In genomic region chr17:37839196-37839978, GRCh38 we compare ENCODE assay signal across 25 cellular contexts.
DNase-seq lines count a peak whose midpoint lies in the region; ATAC-seq, FAIRE-seq and TF ChIP-seq lines count a peak whose summit lies in the region.
"Had no signal": no experiment of that assay in that cellular context is flagged by ENCODE, and none has a peak within 500 bp of the region (broad histone marks: within the 10 kb centered on the region; RNA-seq: fewer than 3 reads in every experiment).

No MANE protein-coding gene starts in this region.

- H3K23ac ChIP-seq in neuronal stem cell (ENCODE audit: low read depth, low read length, poor library complexity), result no peak overlapping the region

- 53% methylated on average over 12 of the region's 14 CpGs for WGBS in HepG2 (ENCODE audit: low lambda C conversion rate)
- 75% methylated on average over 6 of the region's 14 CpGs for WGBS in right lobe of liver (ENCODE audit: insufficient coverage, low coverage, low lambda C conversion rate, missing lambda C conversion rate)
- WGBS in neuronal stem cell (ENCODE audit: extremely low coverage in 2 of 2, insufficient read length in 2 of 2, insufficient replicate concordance in 1 of 2), 2 donors, result no CpG with 5 or more reads among the region's 14 CpGs

- no peaks in the 10 kb centered on the region for H3K9me3 ChIP-seq in HepG2 (ENCODE audit: low read length)
- H3K9me3 ChIP-seq in right lobe of liver, result no peaks in the 10 kb centered on the region
- no peaks in the 10 kb centered on the region for H3K9me3 ChIP-seq in neuronal stem cell (replicated peaks in 1 of 2; ENCODE audit: control insufficient read depth in 2 of 2, insufficient read depth in 1 of 2, low read depth in 1 of 2, low read length in 2 of 2)
- no peaks in the 10 kb centered on the region for H3K9me3 ChIP-seq in lower lobe of right lung
- H3K9me3 ChIP-seq: BLaER1 had no signal

- H3K27me3 Mint-ChIP-seq in mesothelial cell of epicardium (ENCODE audit: low read depth), result peaks cover 36% of the 10 kb centered on the region

- H2BK5ac ChIP-seq in neuronal stem cell (ENCODE audit: low read length), result no peak overlapping the region

- H4K91ac ChIP-seq in neuronal stem cell (ENCODE audit: low read depth, low read length, poor library complexity), result no peak overlapping the region

- H3K27ac Mint-ChIP-seq in mesothelial cell of epicardium, result no peak overlapping the region
- H3K27ac Mint-ChIP-seq: B cell; CD4-positive, CD25-positive, alpha-beta regulatory T cell; CD8-positive, alpha-beta memory T cell; GM23338; H9; HFFc6 had no signal

- peaks cover 2% of the 10 kb centered on the region for H3K4me1 Mint-ChIP-seq in mesothelial cell of epicardium

- H3K36me3 ChIP-seq in HepG2 (replicated peaks in 1 of 2; ENCODE audit: control insufficient read depth in 1 of 2, insufficient read depth in 2 of 2, low read length in 2 of 2) (no peaks in the 10 kb centered on the region), right lobe of liver (no peaks in the 10 kb centered on the region), neuronal stem cell (replicated peaks in 1 of 2; ENCODE audit: control insufficient read depth in 2 of 2, insufficient read depth in 2 of 2, low read length in 2 of 2) (no peaks in the 10 kb centered on the region), lower lobe of right lung (no peaks in the 10 kb centered on the region)
- H3K36me3 ChIP-seq: BLaER1 had no signal

- in situ Hi-C loops in HepG2 (cut with HindIII; ENCODE audit: extremely low pct_ligation_motif_present, low pct_unique_long_range_greater_than_20kb), result no loop called here

- H2AK5ac ChIP-seq in neuronal stem cell (ENCODE audit: low read depth, low read length), result no peak overlapping the region

- H3K4me3 ChIP-seq in HepG2 (replicated peaks in 1 of 3; ENCODE audit: insufficient read depth in 1 of 3, low read depth in 2 of 3, low read length in 3 of 3) (no peak overlapping the region), right lobe of liver (no peak overlapping the region), coronary artery (no peak overlapping the region), neuronal stem cell (ENCODE audit: low read length in 2 of 2) (no peak overlapping the region), lower lobe of right lung (no peak overlapping the region)
- H3K4me3 ChIP-seq: BLaER1, GM23338 had no signal

- no peak for TF ChIP-seq CTCF in HepG2 (CRISPR knock-in tag; IDR thresholded peaks at IDR 0.05)
- TF ChIP-seq CTCF in right lobe of liver (IDR thresholded peaks at IDR 0.05), result no peak
- TF ChIP-seq CTCF in coronary artery (IDR thresholded peaks at IDR 0.05), result no peak
- no peak for TF ChIP-seq CTCF in lower lobe of right lung (IDR thresholded peaks at IDR 0.05)
- TF ChIP-seq CTCF in mesothelial cell of epicardium (IDR thresholded peaks at IDR 0.05; ENCODE audit: unreplicated experiment), result no peak

- CTCF ChIA-PET in HepG2 (lab: Yijun Ruan, JAX; ENCODE audit: low intra/inter-chr PET ratio, low total read pairs), result no interaction called here

- TF ChIP-seq POLR2A in HepG2 (IDR thresholded peaks at IDR 0.05; ENCODE audit: insufficient read depth in 1 of 2, low read depth in 2 of 2, low read length in 2 of 2), result no peak
- no peak for TF ChIP-seq POLR2A in right lobe of liver (IDR thresholded peaks at IDR 0.05)

- no peak overlapping the region for H3K4me2 ChIP-seq in HepG2 (ENCODE audit: low read depth, low read length)
- no peak overlapping the region for H3K4me2 ChIP-seq in neuronal stem cell (ENCODE audit: insufficient read depth, low read length, poor library complexity, severe bottlenecking)
- H3K4me2 ChIP-seq: BLaER1, GM23338 had no signal

- H3K9me3 Mint-ChIP-seq in mesothelial cell of epicardium, result no peaks in the 10 kb centered on the region
- H3K9me3 Mint-ChIP-seq: CD8-positive, alpha-beta memory T cell; GM23338; H9; HFFc6 had no signal

- no peaks in the 10 kb centered on the region for H3K79me2 ChIP-seq in HepG2 (ENCODE audit: insufficient read depth, low read length)

- H3K27me3 ChIP-seq in HepG2 (ENCODE audit: control insufficient read depth in 1 of 2, insufficient read depth in 2 of 2, low read length in 2 of 2), result 0 out of 5 replicates have a peak, but pooled peaks cover 1 to 6% of the 10 kb centered on the region in 2 experiments
- no peaks in the 10 kb centered on the region for H3K27me3 ChIP-seq in right lobe of liver
- H3K27me3 ChIP-seq in neuronal stem cell (ENCODE audit: control insufficient read depth in 3 of 3, insufficient read depth in 3 of 3, low read depth in 1 of 3, low read length in 3 of 3), result peaks cover 0 to 5% (median 3%) of the 10 kb centered on the region in 3 experiments
- H3K27me3 ChIP-seq in lower lobe of right lung (ENCODE audit: low read depth), result peaks cover 9% of the 10 kb centered on the region
- H3K27me3 ChIP-seq: BLaER1 had no signal

- no peak overlapping the region for H2BK12ac ChIP-seq in neuronal stem cell (ENCODE audit: low read length)

- ATAC-seq in HepG2 (peak; percentile 25; the same call in 2 of the 3 replicates), right lobe of liver (no peak), lower lobe of right lung (no peak)
- ATAC-seq: GM23338, HCT116 had no signal

- H4K20me1 ChIP-seq in HepG2 (ENCODE audit: insufficient read depth, low read length), result no peaks in the 10 kb centered on the region
- H4K20me1 ChIP-seq: BLaER1 had no signal

- H2AFZ ChIP-seq in HepG2 (ENCODE audit: low read length) (no peak overlapping the region), neuronal stem cell (ENCODE audit: low read length) (no peak overlapping the region)
- H2AFZ ChIP-seq: GM23338 had no signal

- no peak overlapping the region for H3K4me3 Mint-ChIP-seq in mesothelial cell of epicardium
- H3K4me3 Mint-ChIP-seq: B cell; CD8-positive, alpha-beta memory T cell; GM23338; H9; HFFc6 had no signal

- POLR2A ChIA-PET in HepG2 (lab: Yijun Ruan, JAX), result no interaction called here

- H3K27ac ChIP-seq in HepG2 (ENCODE audit: extremely low read length, insufficient read depth, low read length) (no peak overlapping the region), right lobe of liver (no peak overlapping the region), coronary artery (no peak overlapping the region), neuronal stem cell (replicated peaks; ENCODE audit: low read length) (no peak overlapping the region), lower lobe of right lung (no peak overlapping the region)
- H3K27ac ChIP-seq: 22Rv1, BLaER1, C4-2B had no signal

- no peak for FAIRE-seq in HepG2 (lab: Jason Lieb, UNC)
- FAIRE-seq: A204.1, GM12891, GM18507 had no signal

- peak overlapping the region; percentile 40 for H3K14ac ChIP-seq in neuronal stem cell (ENCODE audit: low read length)

- no peaks in the 10 kb centered on the region for H3K79me1 ChIP-seq in neuronal stem cell (ENCODE audit: low read depth, low read length)

- H4K8ac ChIP-seq in neuronal stem cell (ENCODE audit: low read depth, low read length), result no peak overlapping the region

- DNase-seq in HepG2 (ENCODE audit: low spot score), result no peak
- DNase-seq in right lobe of liver, result no peak
- peak; percentile 63 for DNase-seq in coronary artery (ENCODE audit: low spot score)
- no peak for DNase-seq in neuronal stem cell (ENCODE audit: low spot score)
- peak; percentile 7 for DNase-seq in stimulated activated CD8-positive, alpha-beta memory T cell treated with anti-CD3 and anti-CD28 coated beads, Interleukin-4, amount 100 ng/mL, for 48 hours
- no peak for DNase-seq in SIG-M5 (lab: John Stamatoyannopoulos, UW)
- DNase-seq in lower lobe of right lung, result no peak
- DNase-seq in mesothelial cell of epicardium (ENCODE audit: low spot score in 2 of 2, unreplicated experiment in 2 of 2), result no peak
- DNase-seq: Calu3; CD4-positive, CD25-positive, alpha-beta regulatory T cell; CD8-positive, alpha-beta memory T cell; DMS53; DMS79 treated with DMSO at 0.1 percent for 48 hours; GF-D8; H9; HFFc6 had no signal

- H3K36me3 Mint-ChIP-seq in mesothelial cell of epicardium, result no peaks in the 10 kb centered on the region
- H3K36me3 Mint-ChIP-seq: CD4-positive, CD25-positive, alpha-beta regulatory T cell; CD8-positive, alpha-beta memory T cell had no signal

- no peak overlapping the region for H2BK120ac ChIP-seq in neuronal stem cell (ENCODE audit: low read depth, low read length)

- intact Hi-C loops in HepG2 (cut with micrococcal nuclease; ENCODE audit: unreplicated experiment) (no loop called here), right lobe of liver (cut with DNase I) (no loop called here), lower lobe of right lung (cut with DNase I) (no loop called here)

- H3K4ac ChIP-seq in neuronal stem cell (ENCODE audit: low read length), result no peak overlapping the region

- no peak for TF ChIP-seq RAD21 in HepG2 (CRISPR knock-in tag; IDR thresholded peaks at IDR 0.05)

- BruUV-seq in HepG2 (replicated peaks; lab: Mats Ljungman, UMichigan), result no TSS peak

- H3K18ac ChIP-seq in neuronal stem cell (ENCODE audit: low read length), result no peak overlapping the region

- H3K9ac ChIP-seq in HepG2 (ENCODE audit: insufficient read depth, low read depth, low read length), result no peak overlapping the region
- no peak overlapping the region for H3K9ac ChIP-seq in neuronal stem cell (ENCODE audit: low read depth, low read length, poor library complexity)
- H3K9ac ChIP-seq: BLaER1 had no signal

- H2BK15ac ChIP-seq in neuronal stem cell (ENCODE audit: low read length), result no peak overlapping the region

- H3K4me1 ChIP-seq in HepG2 (ENCODE audit: insufficient read depth, low read length) (peaks cover 18% of the 10 kb centered on the region), right lobe of liver (no peaks in the 10 kb centered on the region), neuronal stem cell (ENCODE audit: control insufficient read depth in 2 of 2, insufficient read depth in 1 of 2, low read depth in 1 of 2, low read length in 2 of 2) (peaks cover 0 to 7% of the 10 kb centered on the region in 2 donors), lower lobe of right lung (peaks cover 8% of the 10 kb centered on the region)

- no peak for TF ChIP-seq EP300 in HepG2 (IDR thresholded peaks at IDR 0.05; ENCODE audit: low read depth in 2 of 2, low read length in 2 of 2)
- TF ChIP-seq EP300 in HepG2 (CRISPR knock-in tag; IDR thresholded peaks at IDR 0.05; ENCODE audit: borderline replicate concordance), result no peak

Comparison
In these comparisons a context has a peak if more than half of its experiments do, and no peak if none do; other contexts are left out.
1. DNase-seq: peak in coronary artery (single experiment) and stimulated activated CD8-positive, alpha-beta memory T cell treated with anti-CD3 and anti-CD28 coated beads, Interleukin-4, amount 100 ng/mL, for 48 hours (single experiment); none in HepG2 (single experiment), right lobe of liver (0 of 3), neuronal stem cell (single experiment), SIG-M5 (single experiment), lower lobe of right lung (single experiment) and mesothelial cell of epicardium (0 of 2).